Comparison of ENCODE assay signal across 15 cellular contexts in the genomic region with DNA sequence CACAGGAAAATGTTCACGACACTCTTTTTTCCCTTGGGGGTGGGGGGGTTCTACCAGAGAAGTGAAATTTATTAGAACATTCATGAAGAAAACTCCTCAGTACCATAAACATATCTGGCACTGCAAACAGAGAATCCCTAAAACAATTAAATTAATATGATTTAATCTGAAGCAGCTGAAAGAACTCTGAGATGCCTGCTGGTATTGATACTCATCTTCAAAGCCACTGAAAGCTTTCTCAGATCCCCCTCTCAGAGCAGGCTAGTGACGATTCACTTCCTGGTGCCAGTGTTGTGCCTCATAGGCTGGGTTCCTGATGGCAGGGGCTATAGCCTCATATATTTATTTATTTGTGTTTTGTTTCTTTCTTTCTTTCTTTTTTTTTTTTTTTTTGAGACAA. TPM values are rescaled to one million over a fixed set of nuclear protein-coding genes. Genes with fewer than 3 reads are reported as not detected.
DNase-seq lines count a peak whose midpoint lies in the region; ATAC-seq and TF ChIP-seq lines count a peak whose summit lies in the region.
"Had no signal": no experiment of that assay in that cellular context is flagged by ENCODE, and none has a peak within 500 bp of the region (broad histone marks: within the 10 kb centered on the region; RNA-seq: fewer than 3 reads in every experiment).

No MANE protein-coding gene starts in this region.

- H3K4me3 Mint-ChIP-seq in stimulated activated naive CD8-positive, alpha-beta T cell treated with anti-CD3 and anti-CD28 coated beads, Interleukin-15, amount 100 ng/mL, for 72 hours = no peak overlapping the region
- H3K4me3 Mint-ChIP-seq in brain (no peak overlapping the region), natural killer cell (no peak overlapping the region)
- H3K4me3 Mint-ChIP-seq: CD4-positive, alpha-beta T cell; HFFc6 had no signal

- peaks cover 21% of the 10 kb centered on the region for H3K4me1 Mint-ChIP-seq in stimulated activated naive CD8-positive, alpha-beta T cell treated with anti-CD3 and anti-CD28 coated beads, Interleukin-15, amount 100 ng/mL, for 72 hours
- H3K4me1 Mint-ChIP-seq in brain (peaks cover 24% of the 10 kb centered on the region), natural killer cell (no peaks in the 10 kb centered on the region)

- H3K9me3 Mint-ChIP-seq in stimulated activated naive CD8-positive, alpha-beta T cell treated with anti-CD3 and anti-CD28 coated beads, Interleukin-15, amount 100 ng/mL, for 72 hours = no peaks in the 10 kb centered on the region
- H3K9me3 Mint-ChIP-seq in brain (no peaks in the 10 kb centered on the region), natural killer cell (no peaks in the 10 kb centered on the region)
- H3K9me3 Mint-ChIP-seq: CD4-positive, alpha-beta T cell; HFFc6 had no signal

- intact Hi-C loops in natural killer cell (cut with micrococcal nuclease) = no loop called here

- H3K27me3 Mint-ChIP-seq in stimulated activated naive CD8-positive, alpha-beta T cell treated with anti-CD3 and anti-CD28 coated beads, Interleukin-15, amount 100 ng/mL, for 72 hours = no peaks in the 10 kb centered on the region
- no peaks in the 10 kb centered on the region for H3K27me3 Mint-ChIP-seq in brain
- peaks cover 9 to 16% of the 10 kb centered on the region in 2 donors for H3K27me3 Mint-ChIP-seq in natural killer cell (ENCODE audit: low read depth in 2 of 2)
- H3K27me3 Mint-ChIP-seq: CD4-positive, alpha-beta T cell had no signal

- TF ChIP-seq CTCF in brain (conservative IDR thresholded peaks at IDR 0.05) (no peak), natural killer cell (IDR thresholded peaks at IDR 0.05) (no peak)

- H3K27ac Mint-ChIP-seq in stimulated activated naive CD8-positive, alpha-beta T cell treated with anti-CD3 and anti-CD28 coated beads, Interleukin-15, amount 100 ng/mL, for 72 hours = peak overlapping the region in 1 of 2 donors; percentile 33
- peak overlapping the region in 3 of 5 experiments; percentile 12 to 68 (median 51) for H3K27ac Mint-ChIP-seq in brain
- no peak overlapping the region for H3K27ac Mint-ChIP-seq in natural killer cell
- H3K27ac Mint-ChIP-seq: CD4-positive, alpha-beta T cell; HFFc6 had no signal

- no peak for DNase-seq in stimulated activated naive CD8-positive, alpha-beta T cell treated with anti-CD3 and anti-CD28 coated beads, Interleukin-15, amount 100 ng/mL, for 72 hours
- no peak for DNase-seq in stimulated activated naive CD8-positive, alpha-beta T cell treated with anti-CD3 and anti-CD28 coated beads, Interleukin-15, Interleukin-2, amounts not matched to agents 100 U/mL and 50 U/mL, for 24 hours
- DNase-seq in natural killer cell = no peak
- no peak for DNase-seq in HPDE6-E6E7 (ENCODE audit: extremely low spot score)
- DNase-seq: CD4-positive, alpha-beta T cell; DMS79; HFFc6; KG1; NCI-H1092; NCI-H345; NCI-H526 treated with DMSO at 0.1 percent for 48 hours; PC-9 had no signal

- peak; percentile 77 for ATAC-seq in stimulated activated naive CD8-positive, alpha-beta T cell treated with anti-CD3 and anti-CD28 coated beads, Interleukin-15, amount 100 ng/mL, for 72 hours
- no peak for ATAC-seq in stimulated activated naive CD8-positive, alpha-beta T cell treated with anti-CD3 and anti-CD28 coated beads, Interleukin-15, Interleukin-2, amounts not matched to agents 100 U/mL and 50 U/mL, for 24 hours
- ATAC-seq in HG03432 (IDR thresholded peaks at IDR 0.05; ENCODE audit: unreplicated experiment) (peak; percentile 54), GM21786 (IDR thresholded peaks at IDR 0.05; ENCODE audit: unreplicated experiment) (no peak), natural killer cell (no peak)

- peaks cover 50% of the 10 kb centered on the region for H3K36me3 Mint-ChIP-seq in brain
- no peaks in the 10 kb centered on the region for H3K36me3 Mint-ChIP-seq in natural killer cell

RNA-seq across cellular contexts. Expression of a gene that starts 52.7 kb away (rescaled TPM):
- polyA plus RNA-seq in brain (ENCODE audit: insufficient read depth, low read depth, low replicate concordance) = 41.5 TPM
- 1 to 10 TPM in 2 of 3 donors, under 1 TPM in 1; 0.28 to 1.5 (median 1.0) TPM for total RNA-seq in natural killer cell

Comparison
In these comparisons a context has a peak if more than half of its experiments do, and no peak if none do; other contexts are left out.
1. ATAC-seq: peak in stimulated activated naive CD8-positive, alpha-beta T cell treated with anti-CD3 and anti-CD28 coated beads, Interleukin-15, amount 100 ng/mL, for 72 hours (single experiment) and HG03432 (single experiment); none in stimulated activated naive CD8-positive, alpha-beta T cell treated with anti-CD3 and anti-CD28 coated beads, Interleukin-15, Interleukin-2, amounts not matched to agents 100 U/mL and 50 U/mL, for 24 hours (single experiment), GM21786 (single experiment) and natural killer cell (0 of 3).
2. H3K27ac Mint-ChIP-seq: peak in brain (3 of 5); none in natural killer cell (0 of 2).